Comparison of ENCODE assay signal across 17 cellular contexts in the genomic region with DNA sequence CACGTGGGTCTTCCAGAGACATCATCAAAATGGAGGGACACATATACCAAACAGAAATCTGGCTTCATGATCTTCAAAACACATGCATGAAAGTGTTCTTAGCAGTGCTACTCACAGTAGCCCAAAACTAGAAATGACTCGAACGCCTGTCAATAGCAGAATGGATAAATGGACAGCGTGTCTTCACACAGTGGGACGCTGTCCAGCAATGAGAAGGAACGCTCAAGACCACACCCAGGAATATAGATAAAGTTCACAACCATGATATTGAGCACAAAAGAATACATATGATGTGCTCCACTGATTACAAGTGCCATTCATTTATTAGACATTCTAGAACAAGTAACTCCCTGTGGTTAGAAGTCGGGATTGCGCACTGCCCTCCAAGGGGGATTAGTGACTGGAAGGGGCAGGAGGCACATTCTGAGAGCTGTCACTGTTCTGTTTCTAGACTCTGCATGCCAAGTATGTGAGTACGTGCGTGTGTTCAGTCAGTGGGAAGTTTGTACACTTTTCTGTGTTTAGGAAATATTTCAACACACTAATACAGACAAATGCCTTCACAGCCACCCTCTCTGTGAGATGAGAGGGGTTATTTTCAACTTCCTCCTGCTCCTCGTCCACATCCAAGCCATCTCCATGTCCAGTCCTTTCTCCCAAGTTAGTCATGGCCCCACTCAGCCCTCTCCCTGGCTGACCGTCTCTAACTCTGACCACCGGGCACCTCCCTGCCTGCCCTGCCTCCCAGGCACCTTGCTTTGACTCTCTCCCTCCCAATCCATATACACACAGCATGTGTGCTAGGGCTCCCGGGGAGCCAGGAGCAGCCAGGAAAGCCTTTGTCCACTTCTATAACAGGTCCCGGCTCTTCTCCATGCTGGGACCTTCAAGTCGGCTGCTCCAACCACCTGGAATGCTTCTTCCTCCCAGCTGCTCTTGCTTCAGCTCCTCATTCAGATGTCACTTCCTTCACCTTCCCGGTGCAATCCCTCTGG. TPM values are rescaled to one million over a fixed set of nuclear protein-coding genes. Genes with fewer than 3 reads are reported as not detected.
DNase-seq lines count a peak whose midpoint lies in the region; ATAC-seq, FAIRE-seq and TF ChIP-seq lines count a peak whose summit lies in the region.
"Had no signal": no experiment of that assay in that cellular context is flagged by ENCODE, and none has a peak within 500 bp of the region (broad histone marks: within the 10 kb centered on the region; RNA-seq: fewer than 3 reads in every experiment).

No MANE protein-coding gene starts in this region.

- peak overlapping the region; percentile 74 for H3K27ac ChIP-seq in BLaER1
- peak overlapping the region in 1 of 2 donors; percentile 26 for H3K27ac ChIP-seq in coronary artery
- H3K27ac ChIP-seq in osteoblast (ENCODE audit: low read depth, low read length): no peak overlapping the region
- H3K27ac ChIP-seq in CD4-positive, alpha-beta T cell (ENCODE audit: low read depth, low read length): no peak overlapping the region
- H3K27ac ChIP-seq in small intestine (ENCODE audit: low read depth in 1 of 2, low read length in 1 of 2): no peak overlapping the region
- H3K27ac ChIP-seq: parathyroid adenoma had no signal

- H3K9me3 ChIP-seq in BLaER1 (no peaks in the 10 kb centered on the region), osteoblast (ENCODE audit: low read depth, low read length) (no peaks in the 10 kb centered on the region), small intestine (ENCODE audit: control insufficient read depth, low read depth) (no peaks in the 10 kb centered on the region)
- H3K9me3 ChIP-seq in CD4-positive, alpha-beta T cell (ENCODE audit: control insufficient read depth, low read length): no peaks in the 10 kb centered on the region
- H3K9me3 ChIP-seq: BE2C had no signal

- 68 to 73% (median 69%) methylated on average over 17 of the region's 17 CpGs for WGBS in small intestine, 3 donors

- peak overlapping the region; percentile 76 for H3K4me2 ChIP-seq in BLaER1
- H3K4me2 ChIP-seq in osteoblast (ENCODE audit: insufficient read depth, low read length): no peak overlapping the region

- H3K27ac Mint-ChIP-seq in CD4-positive, alpha-beta T cell: no peak overlapping the region

- ATAC-seq in CD4-positive, alpha-beta T cell (ENCODE audit: poor library complexity): no peak
- ATAC-seq: K562 had no signal

- H2AFZ ChIP-seq in osteoblast (ENCODE audit: low read length): no peak overlapping the region
- H2AFZ ChIP-seq: parathyroid adenoma had no signal

- no peaks in the 10 kb centered on the region for H3K36me3 ChIP-seq in BLaER1
- H3K36me3 ChIP-seq in osteoblast (ENCODE audit: insufficient read depth, low read length): no peaks in the 10 kb centered on the region
- no peaks in the 10 kb centered on the region for H3K36me3 ChIP-seq in small intestine (ENCODE audit: control insufficient read depth in 2 of 2, insufficient read depth in 2 of 2, low read length in 2 of 2)
- H3K36me3 ChIP-seq: BE2C had no signal

- H3K4me1 Mint-ChIP-seq in CD4-positive, alpha-beta T cell (ENCODE audit: low read depth): peaks cover 8% of the 10 kb centered on the region

- TF ChIP-seq CTCF in GM13977 (IDR thresholded peaks at IDR 0.05; ENCODE audit: extremely low read depth, insufficient read depth, missing control alignments): no peak
- TF ChIP-seq CTCF in coronary artery (IDR thresholded peaks at IDR 0.05): no peak
- no peak for TF ChIP-seq CTCF in osteoblast (IDR thresholded peaks at IDR 0.05; ENCODE audit: extremely low read depth, low read depth, low read length)
- TF ChIP-seq CTCF in CD4-positive, alpha-beta T cell (IDR thresholded peaks at IDR 0.05): no peak

- H3K9me3 Mint-ChIP-seq in CD4-positive, alpha-beta T cell: no peaks in the 10 kb centered on the region

- H3K36me3 Mint-ChIP-seq in CD4-positive, alpha-beta T cell (ENCODE audit: low read depth): no peaks in the 10 kb centered on the region

- CTCF ChIA-PET in CD4-positive, alpha-beta T cell (lab: Charles Lee): no interaction called here

- no peaks in the 10 kb centered on the region for H3K79me2 ChIP-seq in osteoblast (ENCODE audit: insufficient read depth, low read length)
- H3K79me2 ChIP-seq: parathyroid adenoma had no signal

- no peaks in the 10 kb centered on the region for H3K27me3 ChIP-seq in BLaER1
- peaks cover 14% of the 10 kb centered on the region for H3K27me3 ChIP-seq in osteoblast (ENCODE audit: insufficient read depth, low read length)
- no peaks in the 10 kb centered on the region for H3K27me3 ChIP-seq in CD4-positive, alpha-beta T cell (ENCODE audit: control insufficient read depth, insufficient read depth, low read length)
- H3K27me3 ChIP-seq in small intestine (ENCODE audit: control insufficient read depth in 2 of 2, insufficient read depth in 2 of 2, low read length in 2 of 2): no peaks in the 10 kb centered on the region
- H3K27me3 ChIP-seq: BE2C had no signal

- no peak overlapping the region for H3K9ac ChIP-seq in BLaER1
- H3K9ac ChIP-seq: parathyroid adenoma had no signal

- H3K4me3 ChIP-seq in BLaER1: no peak overlapping the region
- no peak overlapping the region for H3K4me3 ChIP-seq in coronary artery
- no peak overlapping the region for H3K4me3 ChIP-seq in osteoblast (ENCODE audit: insufficient read depth, low read length)
- H3K4me3 ChIP-seq in small intestine (ENCODE audit: low read depth in 1 of 2, low read length in 2 of 2): no peak overlapping the region
- H3K4me3 ChIP-seq: K562 had no signal

- peak; percentile 8 for DNase-seq in GM13977 (ENCODE audit: low spot score)
- DNase-seq in coronary artery (ENCODE audit: low spot score): peak; percentile 45
- DNase-seq in osteoblast (ENCODE audit: insufficient read length, low spot score, missing footprints): peak; percentile 48
- DNase-seq in CD4-positive, alpha-beta T cell: no peak
- no peak for DNase-seq in small intestine
- DNase-seq in HPDE6-E6E7 (ENCODE audit: extremely low spot score): no peak
- DNase-seq: activated CD4-positive, alpha-beta T cell treated with anti-CD3 and anti-CD28 coated beads for 1 hour; BE2C; cerebellar nuclear complex; NCI-H1092 treated with DMSO at 0.1 percent for 48 hours; NCI-H82; stimulated activated CD4-positive, alpha-beta T cell treated with anti-CD3 and anti-CD28 coated beads, Interleukin-12 subunit alpha, Interleukin-12 subunit beta, amount 100 ng/mL, for 4 hours had no signal

- H3K4me1 ChIP-seq in BLaER1 (peaks cover 100% of the 10 kb centered on the region), osteoblast (ENCODE audit: insufficient read depth, low read length) (no peaks in the 10 kb centered on the region), small intestine (ENCODE audit: control insufficient read depth in 2 of 2, insufficient read depth in 1 of 2, low read depth in 1 of 2, low read length in 1 of 2) (no peaks in the 10 kb centered on the region)

- no peaks in the 10 kb centered on the region for H3K27me3 Mint-ChIP-seq in CD4-positive, alpha-beta T cell

- no peaks in the 10 kb centered on the region for H4K20me1 ChIP-seq in BLaER1
- H4K20me1 ChIP-seq in osteoblast (ENCODE audit: insufficient read depth, low read length): no peaks in the 10 kb centered on the region

- in situ Hi-C loops in GM13977 (cut with MboI; ENCODE audit: low pct_unique_long_range_greater_than_20kb, low sequenced_read_pairs, unreplicated experiment): no loop called here

- intact Hi-C loops in CD4-positive, alpha-beta T cell (cut with DNase I, micrococcal nuclease): loop anchor here in 1 of 2 experiments (10.0 kb wide), 1 partner anchor 145 kb away; no protein-coding TSS in a partner anchor

- no peak overlapping the region for H3K4me3 Mint-ChIP-seq in CD4-positive, alpha-beta T cell

- no peak for FAIRE-seq in small intestine (lab: Jason Lieb, UNC)
- FAIRE-seq: endothelial cell of umbilical vein, GM18507, K562 had no signal

- POLR2A ChIA-PET in CD4-positive, alpha-beta T cell (lab: Charles Lee): no interaction called here

RNA-seq across cellular contexts. Expression of a gene that starts 26.9 kb away (rescaled TPM):
- total RNA-seq in osteoblast: 45.7 and 48.9 TPM in 2 replicates
- under 1 TPM; 0.25 to 0.34 TPM for total RNA-seq in CD4-positive, alpha-beta T cell
- polyA plus RNA-seq in small intestine: 10 to 100 TPM in 1 of 3 donors, 1 to 10 TPM in 2; 1.3 to 52.1 (median 8.6) TPM

RNA-seq across cellular contexts. Expression of a gene that starts 39.4 kb away (rescaled TPM):
- total RNA-seq in osteoblast: not detected in 2 replicates
- total RNA-seq in CD4-positive, alpha-beta T cell: under 1 TPM; 0.78 to 0.85 TPM
- under 1 TPM in 2 of 3 donors, not detected in 1; 0.22 to 0.25 TPM for polyA plus RNA-seq in small intestine
- total RNA-seq: endothelial cell of umbilical vein, K562 had no signal
- polyA plus RNA-seq: endothelial cell of umbilical vein, K562 had no signal

Comparison
In these comparisons a context has a peak if more than half of its experiments do, and no peak if none do; other contexts are left out.
1. DNase-seq: peak in GM13977 (single experiment), coronary artery (single experiment) and osteoblast (single experiment); none in CD4-positive, alpha-beta T cell (0 of 10), small intestine (single experiment) and HPDE6-E6E7 (single experiment).
2. RNA of a gene that starts 26.9 kb away (total RNA-seq): 45.7 to 48.9 TPM in osteoblast; 0.25 to 0.34 TPM in CD4-positive, alpha-beta T cell; every median in the first group is over 10 times any median in the second.